In genomic region chrX:101595739-101596419, GRCh38 we compare ENCODE assay signal across 3 cellular contexts.
TF ChIP-seq lines count a peak whose summit lies in the region.

No MANE protein-coding gene starts in this region.

TF ChIP-seq in A549, 52 proteins besides CTCF, POLR2A, EP300 and RAD21:
- TF ChIP-seq E2F6 (IDR thresholded peaks at IDR 0.05; ENCODE audit: borderline replicate concordance, low read depth), result no peak
- TF ChIP-seq JUNB (IDR thresholded peaks at IDR 0.05), result no peak
- TF ChIP-seq CEBPB (IDR thresholded peaks at IDR 0.05), result no peak
- TF ChIP-seq SMC3 (IDR thresholded peaks at IDR 0.05), result peak; percentile 62; the same call in 2 of the 3 replicates

TF ChIP-seq in GM23338, 12 proteins besides CTCF, POLR2A, EP300 and RAD21:
- no peak for TF ChIP-seq NANOG (IDR thresholded peaks at IDR 0.05; ENCODE audit: borderline replicate concordance)
- TF ChIP-seq CREB1 (CRISPR knock-in tag; IDR thresholded peaks at IDR 0.05; ENCODE audit: low read depth), result no peak
- TF ChIP-seq STAT1 (IDR thresholded peaks at IDR 0.05; ENCODE audit: unreplicated experiment), result no peak
- TF ChIP-seq EZH2 (IDR thresholded peaks at IDR 0.05; ENCODE audit: low read depth, unreplicated experiment), result no peak
- no peak for TF ChIP-seq ETS1 (IDR thresholded peaks at IDR 0.05)
- no peak for TF ChIP-seq POLR2AphosphoS5 (IDR thresholded peaks at IDR 0.05; ENCODE audit: low read depth)
- no peak for TF ChIP-seq EZH2phosphoT487 (IDR thresholded peaks at IDR 0.05; ENCODE audit: unreplicated experiment)
- TF ChIP-seq JUNB (IDR thresholded peaks at IDR 0.05; ENCODE audit: unreplicated experiment), result no peak
- TF ChIP-seq ZNF114 (CRISPR knock-in tag; IDR thresholded peaks at IDR 0.05), result no peak
- no peak for TF ChIP-seq ZNF331 (CRISPR knock-in tag; IDR thresholded peaks at IDR 0.05; ENCODE audit: low read depth)

TF ChIP-seq in IMR-90, 13 proteins besides CTCF, POLR2A, EP300 and RAD21:
- TF ChIP-seq RFX5 (IDR thresholded peaks at IDR 0.05; ENCODE audit: low read depth, low read length) (no peak), SMC3 (IDR thresholded peaks at IDR 0.05; ENCODE audit: low read depth, low read length) (peak; percentile 75)
